13 cellular contexts compared by ENCODE assay signal in the genomic region with DNA sequence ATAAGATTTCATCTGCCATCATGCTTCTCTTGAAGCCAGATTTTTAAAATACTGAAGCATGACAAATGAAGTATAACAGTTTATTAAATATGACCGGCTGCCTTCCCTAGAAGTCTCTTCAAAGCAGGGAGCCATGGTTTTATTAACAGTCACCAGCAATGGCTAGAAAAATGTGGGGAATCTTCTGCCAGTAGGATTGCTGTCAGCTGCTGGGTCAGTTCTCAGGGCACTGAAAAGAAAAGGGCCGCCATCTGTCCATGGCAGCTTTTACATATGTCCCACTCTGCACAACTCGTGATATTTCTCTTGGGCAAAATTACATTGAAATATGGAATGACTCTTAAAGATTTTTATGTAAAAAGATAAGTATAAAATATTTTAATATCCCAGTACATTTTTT. TPM values are rescaled to one million over a fixed set of nuclear protein-coding genes. Genes with fewer than 3 reads are reported as not detected.
DNase-seq lines count a peak whose midpoint lies in the region; ATAC-seq and TF ChIP-seq lines count a peak whose summit lies in the region.
"Had no signal": no experiment of that assay in that cellular context is flagged by ENCODE, and none has a peak within 500 bp of the region (broad histone marks: within the 10 kb centered on the region; RNA-seq: fewer than 3 reads in every experiment).

No MANE protein-coding gene starts in this region.

- H3K27me3 Mint-ChIP-seq in IgD-negative memory B cell (no peaks in the 10 kb centered on the region), chondrocyte (ENCODE audit: low read depth) (no peaks in the 10 kb centered on the region), nephron (ENCODE audit: low read depth) (no peaks in the 10 kb centered on the region)
- no peaks in the 10 kb centered on the region for H3K27me3 Mint-ChIP-seq in activated CD8-positive, alpha-beta memory T cell treated with anti-CD3 and anti-CD28 coated beads, Interleukin-2, amount 10 ng/mL, durations not matched to agents 7 days and 5 days
- H3K27me3 Mint-ChIP-seq: dendritic cell treated with granulocyte-macrophage colony-stimulating factor and Interleukin-4, amounts not matched to agents 40 ng/mL and 50 ng/mL, for 4 days had no signal

- DNase-seq in AG04450 (ENCODE audit: low read depth, low spot score) (no peak), chondrocyte (ENCODE audit: low spot score) (no peak)
- no peak for DNase-seq in activated CD8-positive, alpha-beta memory T cell treated with anti-CD3 and anti-CD28 coated beads, Interleukin-2, amount 10 ng/mL, durations not matched to agents 7 days and 5 days
- DNase-seq in activated CD8-positive, alpha-beta memory T cell treated with anti-CD3 and anti-CD28 coated beads, Interleukin-2, amount 50 U/mL, for 4 hours, result no peak
- DNase-seq: gastrocnemius medialis, NCI-H2171, T-helper 9 cell had no signal

- ATAC-seq in GM19455 (IDR thresholded peaks at IDR 0.05; ENCODE audit: unreplicated experiment) (no peak), HG03469 (IDR thresholded peaks at IDR 0.05; ENCODE audit: unreplicated experiment) (no peak)
- ATAC-seq in activated CD8-positive, alpha-beta memory T cell treated with anti-CD3 and anti-CD28 coated beads, Interleukin-2, amount 10 ng/mL, durations not matched to agents 7 days and 5 days, result no peak
- ATAC-seq: gastrocnemius medialis, Panc1 had no signal

- TF ChIP-seq CTCF in AG04450 (IDR thresholded peaks at IDR 0.05; ENCODE audit: low read depth, low read length) (no peak), chondrocyte (IDR thresholded peaks at IDR 0.05) (no peak), nephron (IDR thresholded peaks at IDR 0.05; ENCODE audit: unreplicated experiment in 3 of 3) (no peak)

- H3K9me3 ChIP-seq in AG04450 (ENCODE audit: control insufficient read depth, insufficient read depth, low read length), result no peaks in the 10 kb centered on the region
- H3K9me3 ChIP-seq: gastrocnemius medialis had no signal

- POLR2A ChIA-PET in AG04450 (lab: Yijun Ruan, JAX), result no interaction called here

- CTCF ChIA-PET in AG04450 (lab: Charles Lee), result interaction anchor here (0.6 to 2.9 kb wide), 4 partner anchors 44 to 729 kb away, joined by 3 to 16 read pairs (median 4); no protein-coding TSS in a partner anchor
- CTCF ChIA-PET in activated CD8-positive, alpha-beta memory T cell treated with anti-CD3 and anti-CD28 coated beads, Interleukin-2, amount 10 ng/mL, durations not matched to agents 7 days and 5 days (lab: Charles Lee), result no interaction called here

- H3K27ac Mint-ChIP-seq in IgD-negative memory B cell (peak overlapping the region in 2 of 3 donors; percentile 50 to 99), chondrocyte (ENCODE audit: unreplicated experiment) (peak overlapping the region; percentile 4), nephron (peak overlapping the region; percentile 58 to 83 (median 63))
- no peak overlapping the region for H3K27ac Mint-ChIP-seq in activated CD8-positive, alpha-beta memory T cell treated with anti-CD3 and anti-CD28 coated beads, Interleukin-2, amount 10 ng/mL, durations not matched to agents 7 days and 5 days

- no peaks in the 10 kb centered on the region for H3K27me3 ChIP-seq in AG04450 (ENCODE audit: control insufficient read depth, insufficient read depth, low read length)
- H3K27me3 ChIP-seq: gastrocnemius medialis had no signal

- no peak overlapping the region for H3K27ac ChIP-seq in AG04450 (ENCODE audit: low read depth, low read length)

- H3K36me3 Mint-ChIP-seq in IgD-negative memory B cell (peaks cover 7% of the 10 kb centered on the region), chondrocyte (ENCODE audit: low read depth) (peaks cover 28% of the 10 kb centered on the region), nephron (ENCODE audit: low read depth) (peaks cover 52% of the 10 kb centered on the region)
- peaks cover 33% of the 10 kb centered on the region for H3K36me3 Mint-ChIP-seq in activated CD8-positive, alpha-beta memory T cell treated with anti-CD3 and anti-CD28 coated beads, Interleukin-2, amount 10 ng/mL, durations not matched to agents 7 days and 5 days

- H3K4me3 ChIP-seq in AG04450 (ENCODE audit: low read depth, low read length), result peak overlapping the region; percentile 23; the same call in 1 of the 2 replicates

- H3K4me3 Mint-ChIP-seq in IgD-negative memory B cell (peak overlapping the region in 3 of 4 donors; percentile 83 to 100 (median 96)), chondrocyte (ENCODE audit: unreplicated experiment) (peak overlapping the region; percentile 92), nephron (peak overlapping the region; percentile 94 to 98 (median 95))
- no peak overlapping the region for H3K4me3 Mint-ChIP-seq in activated CD8-positive, alpha-beta memory T cell treated with anti-CD3 and anti-CD28 coated beads, Interleukin-2, amount 10 ng/mL, durations not matched to agents 7 days and 5 days
- H3K4me3 Mint-ChIP-seq: dendritic cell treated with granulocyte-macrophage colony-stimulating factor and Interleukin-4, amounts not matched to agents 40 ng/mL and 50 ng/mL, for 4 days had no signal

- H3K9me3 Mint-ChIP-seq in IgD-negative memory B cell (peaks cover 0 to 3% (median 0%) of the 10 kb centered on the region in 3 donors), chondrocyte (ENCODE audit: low read depth) (no peaks in the 10 kb centered on the region), nephron (no peaks in the 10 kb centered on the region)
- no peaks in the 10 kb centered on the region for H3K9me3 Mint-ChIP-seq in activated CD8-positive, alpha-beta memory T cell treated with anti-CD3 and anti-CD28 coated beads, Interleukin-2, amount 10 ng/mL, durations not matched to agents 7 days and 5 days (ENCODE audit: low read depth)
- H3K9me3 Mint-ChIP-seq: dendritic cell treated with granulocyte-macrophage colony-stimulating factor and Interleukin-4, amounts not matched to agents 40 ng/mL and 50 ng/mL, for 4 days had no signal

- H3K4me1 Mint-ChIP-seq in IgD-negative memory B cell (peaks cover 38 to 54% (median 52%) of the 10 kb centered on the region in 3 donors), chondrocyte (ENCODE audit: low read depth) (peaks cover 43% of the 10 kb centered on the region), nephron (peaks cover 50% of the 10 kb centered on the region)
- peaks cover 34% of the 10 kb centered on the region for H3K4me1 Mint-ChIP-seq in activated CD8-positive, alpha-beta memory T cell treated with anti-CD3 and anti-CD28 coated beads, Interleukin-2, amount 10 ng/mL, durations not matched to agents 7 days and 5 days

RNA-seq across cellular contexts. Expression of a gene that starts 2.8 kb away (rescaled TPM):
- polyA plus RNA-seq in AG04450 (2011; rRNA removed) (28.9 and 42.3 TPM in 2 replicates), IgD-negative memory B cell (39.7 TPM)
- 14.4 and 23.5 TPM in 2 replicates for polyA minus RNA-seq in AG04450 (2011; rRNA and poly(A)+ RNA removed)
- 42.4 to 52.5 TPM (median 48.1 TPM) in 3 replicates for total RNA-seq in chondrocyte
- total RNA-seq in activated CD8-positive, alpha-beta memory T cell treated with anti-CD3 and anti-CD28 coated beads, Interleukin-2, amount 10 ng/mL, durations not matched to agents 7 days and 5 days, result 10 to 100 TPM; 20.8 to 21.6 TPM
